8 cellular contexts compared by ENCODE assay signal in genomic region chr11:37449146-37449545, GRCh38.
A peak's percentile ranks its signal among the peaks of the same experiment; 100 is the strongest.
DNase-seq lines count a peak whose midpoint lies in the region; ATAC-seq, FAIRE-seq and TF ChIP-seq lines count a peak whose summit lies in the region.
"Had no signal": no experiment of that assay in that cellular context is flagged by ENCODE, and none has a peak within 500 bp of the region (broad histone marks: within the 10 kb centered on the region; RNA-seq: fewer than 3 reads in every experiment).

No MANE protein-coding gene starts in this region.

- H3K4me3 Mint-ChIP-seq in T-helper 2 cell treated with Interferon-gamma antibody and Interleukin-4, amounts not matched to agents 5 μg/mL and 100 μg/mL, for 36 hours = no peak overlapping the region

- H3K4me1 ChIP-seq in GM23248 (ENCODE audit: insufficient read depth) (no peaks in the 10 kb centered on the region), parathyroid adenoma (no peaks in the 10 kb centered on the region)

- no peaks in the 10 kb centered on the region for H3K27me3 ChIP-seq in GM23248 (replicated peaks; ENCODE audit: insufficient read depth)
- H3K27me3 ChIP-seq in parathyroid adenoma (ENCODE audit: control insufficient read depth, insufficient read depth, low read length) = no peaks in the 10 kb centered on the region
- H3K27me3 ChIP-seq: neutrophil had no signal

- FAIRE-seq in endometrium (lab: Jason Lieb, UNC) = peak; percentile 90

- no peak for ATAC-seq in GM21528 (IDR thresholded peaks at IDR 0.05; ENCODE audit: low FRiP score, unreplicated experiment)

- peaks cover 3% of the 10 kb centered on the region for H3K9me3 Mint-ChIP-seq in T-helper 2 cell treated with Interferon-gamma antibody and Interleukin-4, amounts not matched to agents 5 μg/mL and 100 μg/mL, for 36 hours

- H3K9me3 ChIP-seq in GM23248 (ENCODE audit: low read depth) = no peaks in the 10 kb centered on the region
- no peaks in the 10 kb centered on the region for H3K9me3 ChIP-seq in parathyroid adenoma (ENCODE audit: control insufficient read depth, low read length)
- H3K9me3 ChIP-seq: neutrophil had no signal

- no peak overlapping the region for H3K9ac ChIP-seq in GM23248
- H3K9ac ChIP-seq in parathyroid adenoma = no peak overlapping the region

- H3K4me1 Mint-ChIP-seq in T-helper 2 cell treated with Interferon-gamma antibody and Interleukin-4, amounts not matched to agents 5 μg/mL and 100 μg/mL, for 36 hours (ENCODE audit: low read depth) = no peaks in the 10 kb centered on the region

- H2AFZ ChIP-seq in GM23248 = no peak overlapping the region
- no peak overlapping the region for H2AFZ ChIP-seq in parathyroid adenoma

- no peaks in the 10 kb centered on the region for H3K27me3 Mint-ChIP-seq in T-helper 2 cell treated with Interferon-gamma antibody and Interleukin-4, amounts not matched to agents 5 μg/mL and 100 μg/mL, for 36 hours (ENCODE audit: low read depth)

- DNase-seq in GM23248 = peak; percentile 31
- peak; percentile 3 for DNase-seq in NCI-H82 treated with DMSO at 0.1 percent for 48 hours (lab: John Stamatoyannopoulos, UW; ENCODE audit: unreplicated experiment)
- DNase-seq in NCI-H774 (lab: John Stamatoyannopoulos, UW) = no peak
- no peak for DNase-seq in T-helper 2 cell treated with Interferon-gamma antibody and Interleukin-4, amounts not matched to agents 5 μg/mL and 100 μg/mL, for 36 hours (ENCODE audit: low spot score)

- TF ChIP-seq CTCF in parathyroid adenoma (IDR thresholded peaks at IDR 0.05) = peak; percentile 20

- no peak overlapping the region for H3K4me3 ChIP-seq in GM23248
- no peak overlapping the region for H3K4me3 ChIP-seq in parathyroid adenoma (ENCODE audit: low read depth, low read length)

- 6 to 9% methylated on average over 3 of the region's 3 CpGs for WGBS in GM23248 (ENCODE audit: low coverage in 1 of 2, low lambda C conversion rate in 2 of 2, missing lambda C conversion rate in 2 of 2), 2 experiments

- H3K36me3 ChIP-seq in GM23248 (ENCODE audit: low read depth) (no peaks in the 10 kb centered on the region), parathyroid adenoma (ENCODE audit: control insufficient read depth, insufficient read depth, low read length) (no peaks in the 10 kb centered on the region)
- H3K36me3 ChIP-seq: neutrophil had no signal

- no peaks in the 10 kb centered on the region for H3K9me2 ChIP-seq in GM23248 (ENCODE audit: insufficient read depth)

- H3K36me3 Mint-ChIP-seq in T-helper 2 cell treated with Interferon-gamma antibody and Interleukin-4, amounts not matched to agents 5 μg/mL and 100 μg/mL, for 36 hours (ENCODE audit: low read depth) = no peaks in the 10 kb centered on the region

- no peaks in the 10 kb centered on the region for H3F3A ChIP-seq in GM23248 (ENCODE audit: insufficient read depth)

- H3K79me2 ChIP-seq in GM23248 (ENCODE audit: insufficient read depth) (no peaks in the 10 kb centered on the region), parathyroid adenoma (no peaks in the 10 kb centered on the region)

- no peaks in the 10 kb centered on the region for H4K20me1 ChIP-seq in GM23248 (ENCODE audit: insufficient read depth)

- no peak overlapping the region for H3K4me2 ChIP-seq in GM23248 (ENCODE audit: unreplicated experiment)
- H3K4me2 ChIP-seq in parathyroid adenoma (ENCODE audit: low read length) = no peak overlapping the region

- H3K27ac Mint-ChIP-seq in T-helper 2 cell treated with Interferon-gamma antibody and Interleukin-4, amounts not matched to agents 5 μg/mL and 100 μg/mL, for 36 hours = no peak overlapping the region

- in situ Hi-C loops in GM23248 (cut with MboI) = no loop called here

- H3K27ac ChIP-seq in GM23248 (no peak overlapping the region), parathyroid adenoma (no peak overlapping the region)
- H3K27ac ChIP-seq: neutrophil had no signal

Comparison
In these comparisons a context has a peak if more than half of its experiments do, and no peak if none do; other contexts are left out.
1. DNase-seq: peak in GM23248 (single experiment) and NCI-H82 treated with DMSO at 0.1 percent for 48 hours (single experiment); none in NCI-H774 (single experiment) and T-helper 2 cell treated with Interferon-gamma antibody and Interleukin-4, amounts not matched to agents 5 μg/mL and 100 μg/mL, for 36 hours (single experiment).